1 cellular context compared by ENCODE assay signal in the genomic region with DNA sequence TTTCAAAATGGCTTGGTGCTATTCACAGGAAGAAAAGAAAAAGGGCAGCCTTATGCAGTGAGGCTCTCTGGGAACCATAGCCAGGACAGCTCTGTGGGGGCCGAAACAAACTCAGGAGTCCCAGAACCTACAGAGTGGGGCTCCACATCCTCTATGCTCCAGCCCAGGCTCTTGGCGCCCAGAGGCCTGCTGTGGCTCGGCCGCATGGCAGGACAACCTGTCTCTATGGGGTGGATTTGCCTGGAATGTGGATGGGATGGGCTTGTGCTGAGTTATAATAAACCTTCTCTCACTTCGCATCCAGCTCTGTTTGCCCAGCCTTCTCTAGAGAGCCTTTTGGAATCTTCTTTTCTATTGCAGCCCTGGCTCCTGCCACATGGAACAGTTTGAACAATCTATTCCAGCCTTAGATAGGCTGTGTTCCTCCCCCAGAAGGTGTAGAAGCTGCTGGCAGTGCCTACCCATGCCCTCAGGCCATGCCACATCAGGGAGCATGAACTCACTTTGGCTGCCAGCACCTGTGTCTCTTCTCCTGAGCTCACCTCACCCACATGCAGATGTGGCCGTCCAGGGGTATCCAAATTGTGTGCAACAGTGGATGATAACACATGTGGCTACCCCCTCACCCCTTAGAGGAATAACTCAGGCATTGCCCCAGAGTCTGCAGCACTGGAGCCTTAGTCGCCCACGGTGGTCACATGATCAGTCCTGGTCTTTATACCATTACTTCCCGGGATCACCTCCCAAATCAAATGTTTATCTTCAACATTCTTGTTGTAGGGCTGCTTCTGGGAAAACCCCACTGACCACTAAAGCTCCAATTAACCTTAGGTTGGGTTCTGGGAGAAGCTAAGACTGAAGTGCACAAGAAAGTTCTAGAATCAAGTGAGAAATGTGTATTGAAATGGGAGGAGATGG.
TF ChIP-seq lines count a peak whose summit lies in the region.

No MANE protein-coding gene starts in this region.

TF ChIP-seq in WTC11, 78 proteins besides CTCF, POLR2A, EP300 and RAD21 (continued from another document):
- TF ChIP-seq, protein P1, sequence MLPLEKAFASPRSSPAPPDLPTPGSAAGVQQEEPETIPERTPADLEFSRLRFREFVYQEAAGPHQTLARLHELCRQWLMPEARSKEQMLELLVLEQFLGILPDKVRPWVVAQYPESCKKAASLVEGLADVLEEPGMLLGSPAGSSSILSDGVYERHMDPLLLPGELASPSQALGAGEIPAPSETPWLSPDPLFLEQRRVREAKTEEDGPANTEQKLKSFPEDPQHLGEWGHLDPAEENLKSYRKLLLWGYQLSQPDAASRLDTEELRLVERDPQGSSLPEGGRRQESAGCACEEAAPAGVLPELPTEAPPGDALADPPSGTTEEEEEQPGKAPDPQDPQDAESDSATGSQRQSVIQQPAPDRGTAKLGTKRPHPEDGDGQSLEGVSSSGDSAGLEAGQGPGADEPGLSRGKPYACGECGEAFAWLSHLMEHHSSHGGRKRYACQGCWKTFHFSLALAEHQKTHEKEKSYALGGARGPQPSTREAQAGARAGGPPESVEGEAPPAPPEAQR (CRISPR knock-in tag; IDR thresholded peaks at IDR 0.05): no peak
- no peak for TF ChIP-seq ESRRA (CRISPR knock-in tag; IDR thresholded peaks at IDR 0.05; ENCODE audit: borderline replicate concordance)
- TF ChIP-seq MXD4 (CRISPR knock-in tag; IDR thresholded peaks at IDR 0.05; ENCODE audit: borderline replicate concordance): no peak
- TF ChIP-seq SOX15 (CRISPR knock-in tag; IDR thresholded peaks at IDR 0.05): no peak
- no peak for TF ChIP-seq E2F5 (CRISPR knock-in tag; IDR thresholded peaks at IDR 0.05)
- TF ChIP-seq FOXK1 (CRISPR knock-in tag; IDR thresholded peaks at IDR 0.05): no peak
- no peak for TF ChIP-seq ZBTB43 (CRISPR knock-in tag; IDR thresholded peaks at IDR 0.05)
- TF ChIP-seq, protein P2, sequence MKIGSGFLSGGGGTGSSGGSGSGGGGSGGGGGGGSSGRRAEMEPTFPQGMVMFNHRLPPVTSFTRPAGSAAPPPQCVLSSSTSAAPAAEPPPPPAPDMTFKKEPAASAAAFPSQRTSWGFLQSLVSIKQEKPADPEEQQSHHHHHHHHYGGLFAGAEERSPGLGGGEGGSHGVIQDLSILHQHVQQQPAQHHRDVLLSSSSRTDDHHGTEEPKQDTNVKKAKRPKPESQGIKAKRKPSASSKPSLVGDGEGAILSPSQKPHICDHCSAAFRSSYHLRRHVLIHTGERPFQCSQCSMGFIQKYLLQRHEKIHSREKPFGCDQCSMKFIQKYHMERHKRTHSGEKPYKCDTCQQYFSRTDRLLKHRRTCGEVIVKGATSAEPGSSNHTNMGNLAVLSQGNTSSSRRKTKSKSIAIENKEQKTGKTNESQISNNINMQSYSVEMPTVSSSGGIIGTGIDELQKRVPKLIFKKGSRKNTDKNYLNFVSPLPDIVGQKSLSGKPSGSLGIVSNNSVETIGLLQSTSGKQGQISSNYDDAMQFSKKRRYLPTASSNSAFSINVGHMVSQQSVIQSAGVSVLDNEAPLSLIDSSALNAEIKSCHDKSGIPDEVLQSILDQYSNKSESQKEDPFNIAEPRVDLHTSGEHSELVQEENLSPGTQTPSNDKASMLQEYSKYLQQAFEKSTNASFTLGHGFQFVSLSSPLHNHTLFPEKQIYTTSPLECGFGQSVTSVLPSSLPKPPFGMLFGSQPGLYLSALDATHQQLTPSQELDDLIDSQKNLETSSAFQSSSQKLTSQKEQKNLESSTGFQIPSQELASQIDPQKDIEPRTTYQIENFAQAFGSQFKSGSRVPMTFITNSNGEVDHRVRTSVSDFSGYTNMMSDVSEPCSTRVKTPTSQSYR (CRISPR knock-in tag; IDR thresholded peaks at IDR 0.05): no peak
- TF ChIP-seq IRF2 (CRISPR knock-in tag; IDR thresholded peaks at IDR 0.05; ENCODE audit: borderline replicate concordance, low read depth): no peak
- TF ChIP-seq, protein P3, sequence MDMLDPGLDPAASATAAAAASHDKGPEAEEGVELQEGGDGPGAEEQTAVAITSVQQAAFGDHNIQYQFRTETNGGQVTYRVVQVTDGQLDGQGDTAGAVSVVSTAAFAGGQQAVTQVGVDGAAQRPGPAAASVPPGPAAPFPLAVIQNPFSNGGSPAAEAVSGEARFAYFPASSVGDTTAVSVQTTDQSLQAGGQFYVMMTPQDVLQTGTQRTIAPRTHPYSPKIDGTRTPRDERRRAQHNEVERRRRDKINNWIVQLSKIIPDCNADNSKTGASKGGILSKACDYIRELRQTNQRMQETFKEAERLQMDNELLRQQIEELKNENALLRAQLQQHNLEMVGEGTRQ (CRISPR knock-in tag; IDR thresholded peaks at IDR 0.05): peak; percentile 36; the same call in 1 of the 2 replicates
